ENCODE assay signal across 22 cellular contexts in genomic region chr4:3238721-3239120, GRCh38.
"Had no signal": no experiment of that assay in that cellular context is flagged by ENCODE, and none has a peak within 500 bp of the region (broad histone marks: within the 10 kb centered on the region; RNA-seq: fewer than 3 reads in every experiment).

No MANE protein-coding gene starts in this region.

- DNase-seq: effector memory CD4-positive, alpha-beta T cell; gastrocnemius medialis; heart right ventricle; hypothalamus; kidney glomerular epithelial cell; left ventricle myocardium superior; mesenchymal stem cell; midbrain; sigmoid colon; stimulated activated CD4-positive, alpha-beta T cell treated with anti-CD3 and anti-CD28 coated beads, Interleukin-2, amount 100 ng/mL, for 24 hours; stimulated activated naive CD4-positive, alpha-beta T cell treated with Interleukin-2 at 50 U/mL for 16 hours; thyroid gland had no signal

- ATAC-seq: gastrocnemius medialis; heart right ventricle; left ventricle myocardium superior; natural killer cell treated with Interleukin-12 subunit alpha and Interleukin-12 subunit beta and Interleukin-15 and Interleukin-18, amount 100 ng/mL, for 72 hours had no signal

- H3K4me1 ChIP-seq: gastrocnemius medialis, suprapubic skin had no signal

- H3K27ac Mint-ChIP-seq: natural killer cell treated with Interleukin-12 subunit alpha and Interleukin-12 subunit beta and Interleukin-15 and Interleukin-18, amount 100 ng/mL, for 72 hours; type B pancreatic cell had no signal

- H3K27me3 Mint-ChIP-seq: natural killer cell treated with Interleukin-12 subunit alpha and Interleukin-12 subunit beta and Interleukin-15 and Interleukin-18, amount 100 ng/mL, for 72 hours; type B pancreatic cell had no signal

- H3K9me3 Mint-ChIP-seq: natural killer cell treated with Interleukin-12 subunit alpha and Interleukin-12 subunit beta and Interleukin-15 and Interleukin-18, amount 100 ng/mL, for 72 hours; type B pancreatic cell had no signal

- H3K27ac ChIP-seq: epithelial cell of prostate, esophagus muscularis mucosa, heart right ventricle, neutrophil, sigmoid colon, skin epidermis, suprapubic skin, thyroid gland had no signal

- FAIRE-seq: islet of Langerhans, urothelium cell line had no signal

- H3K4me3 Mint-ChIP-seq: natural killer cell treated with Interleukin-12 subunit alpha and Interleukin-12 subunit beta and Interleukin-15 and Interleukin-18, amount 100 ng/mL, for 72 hours; type B pancreatic cell had no signal

- H3K4me3 ChIP-seq: esophagus muscularis mucosa, gastrocnemius medialis, heart right ventricle, lung, sigmoid colon, skin epidermis, suprapubic skin, thyroid gland had no signal

- H3K9me3 ChIP-seq: esophagus muscularis mucosa, gastrocnemius medialis, heart right ventricle, neutrophil, sigmoid colon, suprapubic skin, thyroid gland had no signal

- H3K27me3 ChIP-seq: esophagus muscularis mucosa, gastrocnemius medialis, heart right ventricle, neutrophil, sigmoid colon, suprapubic skin, thyroid gland had no signal
